ENCODE assay signal across 9 cellular contexts in genomic region chr10:73887038-73888015, GRCh38. TPM values are rescaled to one million over a fixed set of nuclear protein-coding genes. Genes with fewer than 3 reads are reported as not detected.
DNase-seq lines count a peak whose midpoint lies in the region; ATAC-seq lines count a peak whose summit lies in the region.
"Had no signal": no experiment of that assay in that cellular context is flagged by ENCODE, and none has a peak within 500 bp of the region (broad histone marks: within the 10 kb centered on the region; RNA-seq: fewer than 3 reads in every experiment).

No MANE protein-coding gene starts in this region.

- H3K27ac ChIP-seq in right cardiac atrium (ENCODE audit: low read length) = peak overlapping the region; percentile 88

- H3K27me3 ChIP-seq in right cardiac atrium (ENCODE audit: control insufficient read depth, insufficient read depth) = no peaks in the 10 kb centered on the region

- ATAC-seq in right cardiac atrium (peak; percentile 76 to 79), HG02870 (IDR thresholded peaks at IDR 0.05; ENCODE audit: unreplicated experiment) (no peak)

- H3K4me1 ChIP-seq in right cardiac atrium (ENCODE audit: control insufficient read depth, insufficient read depth, low read length) = peaks cover 20% of the 10 kb centered on the region

- intact Hi-C loops in right cardiac atrium (cut with DNase I) = loop anchor here (2.0 to 10.0 kb wide), 4 partner anchors 50 to 197 kb away; no protein-coding TSS in a partner anchor

- WGBS in right cardiac atrium = 16% methylated on average over 15 of the region's 15 CpGs

- DNase-seq in DMS79 treated with DMSO at 0.1 percent for 48 hours (lab: John Stamatoyannopoulos, UW) (peak; percentile 48), DMS79 (lab: John Stamatoyannopoulos, UW) (no peak), amygdala (lab: John Stamatoyannopoulos, UW) (peak in 48 of 56 donors; percentile 18 to 83 (median 58)), right cardiac atrium (peak; percentile 80 to 91 (median 89)), smooth muscle cell of the brain vasculature (ENCODE audit: low read depth, low spot score) (peak; percentile 81), COLO829 (ENCODE audit: low spot score) (no peak), 8988T (no peak)

- no peak overlapping the region for H3K4me3 ChIP-seq in right cardiac atrium (ENCODE audit: low read length)

- H3K9me3 ChIP-seq in right cardiac atrium (ENCODE audit: control insufficient read depth, low read length) = no peaks in the 10 kb centered on the region

RNA-seq across cellular contexts. Expression of gene CAMK2G, which starts 13.0 kb away (rescaled TPM):
- 10 to 100 TPM; 10.0 to 18.2 (median 13.7) TPM for total RNA-seq in right cardiac atrium
- polyA plus RNA-seq in right cardiac atrium = 7.3 TPM

RNA-seq across cellular contexts. Expression of gene PLAU, which starts 23.6 kb away (rescaled TPM):
- total RNA-seq in right cardiac atrium = 1 to 10 TPM; 4.8 to 7.1 (median 5.6) TPM
- polyA plus RNA-seq in right cardiac atrium = 7.0 TPM
- total RNA-seq: B cell had no signal

Comparison
In these comparisons a context has a peak if more than half of its experiments do, and no peak if none do; other contexts are left out.
1. DNase-seq: peak in DMS79 treated with DMSO at 0.1 percent for 48 hours (single experiment), amygdala (48 of 56), right cardiac atrium (3 of 3) and smooth muscle cell of the brain vasculature (single experiment); none in DMS79 (single experiment), COLO829 (single experiment) and 8988T (single experiment).